8 cellular contexts compared by ENCODE assay signal in genomic region chr19:610801-611505, GRCh38.
DNase-seq lines count a peak whose midpoint lies in the region; ATAC-seq and TF ChIP-seq lines count a peak whose summit lies in the region.

No MANE protein-coding gene starts in this region.

- H3K4me3 ChIP-seq in foreskin fibroblast (ENCODE audit: low read depth in 1 of 2, low read length in 2 of 2): no peak overlapping the region
- H3K4me3 ChIP-seq in skeletal muscle cell (ENCODE audit: low read depth, low read length): no peak overlapping the region

- DNase-seq in DMS 273 (lab: John Stamatoyannopoulos, UW; ENCODE audit: unreplicated experiment) (peak; percentile 90), NCI-H2171 treated with DMSO at 0.1 percent for 48 hours (lab: John Stamatoyannopoulos, UW) (peak; percentile 81), foreskin fibroblast (peak; percentile 66 to 78), skeletal muscle cell (ENCODE audit: low read depth) (peak; percentile 87), NCI-H524 treated with DMSO at 0.1 percent for 48 hours (lab: John Stamatoyannopoulos, UW) (no peak), HPDE6-E6E7 (ENCODE audit: extremely low spot score) (no peak)
- DNase-seq in activated T-cell treated with anti-CD3 and anti-CD28 coated beads, Interleukin-2, amount 50 U/mL, for 48 hours: peak; percentile 75 to 77

- no peak for ATAC-seq in HG03469 (IDR thresholded peaks at IDR 0.05; ENCODE audit: unreplicated experiment)

- no peak for TF ChIP-seq CTCF in foreskin fibroblast (IDR thresholded peaks at IDR 0.05; ENCODE audit: low read depth, low read length)

Comparison
In these comparisons a context has a peak if more than half of its experiments do, and no peak if none do; other contexts are left out.
1. DNase-seq: peak in DMS 273 (single experiment), NCI-H2171 treated with DMSO at 0.1 percent for 48 hours (single experiment), activated T-cell treated with anti-CD3 and anti-CD28 coated beads, Interleukin-2, amount 50 U/mL, for 48 hours (2 of 2), foreskin fibroblast (2 of 2) and skeletal muscle cell (single experiment); none in NCI-H524 treated with DMSO at 0.1 percent for 48 hours (single experiment) and HPDE6-E6E7 (single experiment).